In the genomic region with DNA sequence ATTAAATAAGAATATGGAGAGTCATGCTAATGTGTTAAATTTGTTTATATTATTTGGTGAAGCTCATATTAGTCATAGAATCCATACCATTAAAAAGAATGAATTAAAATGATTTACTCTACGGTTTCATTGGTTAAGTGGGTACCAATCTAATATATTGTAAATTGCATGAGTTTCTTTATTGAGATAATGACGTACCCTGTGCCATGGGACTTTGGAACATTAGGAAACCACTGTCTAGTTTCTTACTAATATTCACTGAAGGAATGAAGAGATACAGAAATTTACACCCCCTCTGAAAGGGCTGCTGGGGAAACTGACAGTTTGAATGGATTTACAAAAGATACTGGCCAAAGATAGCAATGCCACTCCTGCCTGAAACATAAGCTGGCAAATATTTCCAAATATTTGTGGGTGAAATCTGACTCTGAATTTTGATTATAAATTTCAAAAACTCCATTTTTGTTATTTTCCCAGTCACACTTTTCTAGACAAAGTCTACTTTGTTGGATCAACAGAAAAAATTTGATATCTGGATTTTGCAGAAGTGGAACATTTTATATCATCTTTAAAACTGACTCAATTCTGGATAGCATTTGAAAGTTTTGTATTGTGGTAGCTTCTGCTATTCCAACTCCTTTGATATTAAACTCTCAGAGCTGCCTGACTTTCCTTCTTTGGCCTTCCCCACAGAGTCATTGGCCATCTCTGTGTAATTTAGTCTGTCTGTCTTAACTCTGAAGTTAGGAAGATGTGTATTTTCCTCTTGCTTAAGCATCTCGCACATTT, we compare ENCODE assay signal across 12 cellular contexts. TPM values are rescaled to one million over a fixed set of nuclear protein-coding genes. Genes with fewer than 3 reads are reported as not detected.
DNase-seq lines count a peak whose midpoint lies in the region; ATAC-seq lines count a peak whose summit lies in the region.
"Had no signal": no experiment of that assay in that cellular context is flagged by ENCODE, and none has a peak within 500 bp of the region (broad histone marks: within the 10 kb centered on the region; RNA-seq: fewer than 3 reads in every experiment).

No MANE protein-coding gene starts in this region.

- H3K79me1 ChIP-seq in mesenchymal stem cell (replicated peaks; ENCODE audit: low read length, poor library complexity, severe bottlenecking): peaks cover 15% of the 10 kb centered on the region

- no peak overlapping the region for H3K4ac ChIP-seq in mesenchymal stem cell (ENCODE audit: low read depth in 1 of 2, low read length in 2 of 2)

- H4K91ac ChIP-seq in mesenchymal stem cell (ENCODE audit: low read length): no peak overlapping the region

- no peak overlapping the region for H2BK15ac ChIP-seq in mesenchymal stem cell (ENCODE audit: low read depth, poor library complexity, severe bottlenecking)

- 0% methylated on average over 1 of the region's 3 CpGs for WGBS in mesenchymal stem cell

- CTCF ChIA-PET in activated CD4-positive, alpha-beta T cell treated with anti-CD3 and anti-CD28 coated beads for 36 hours (lab: Charles Lee): interaction anchor here (1.4 to 1.8 kb wide), 5 partner anchors 9 to 20 kb away, joined by 4 to 6 read pairs (median 4); no protein-coding TSS in a partner anchor
- CTCF ChIA-PET in activated CD4-positive, alpha-beta T cell treated with anti-CD3 and anti-CD28 coated beads, Interleukin-2, amount 10 ng/mL, durations not matched to agents 7 days and 5 days (lab: Charles Lee): interaction anchor here (0.6 to 0.9 kb wide), 3 partner anchors 13 to 1650 kb away, joined by 3 read pairs; no protein-coding TSS in a partner anchor

- no peak overlapping the region for H2BK5ac ChIP-seq in mesenchymal stem cell (ENCODE audit: low read depth, low read length, poor library complexity, severe bottlenecking)

- H3K36me3 ChIP-seq in adipocyte (ENCODE audit: control insufficient read depth, insufficient read depth, low read length, severe bottlenecking): peaks cover 55% of the 10 kb centered on the region
- H3K36me3 ChIP-seq in mesenchymal stem cell (ENCODE audit: control insufficient read depth in 1 of 2, insufficient read depth in 2 of 2, low read depth in 1 of 2, low read length in 2 of 2): peaks cover 0 to 51% of the 10 kb centered on the region in 2 experiments
- H3K36me3 ChIP-seq: HAP-1 had no signal

- H3K4me3 Mint-ChIP-seq in activated CD4-positive, alpha-beta T cell treated with anti-CD3 and anti-CD28 coated beads for 36 hours: no peak overlapping the region
- no peak overlapping the region for H3K4me3 Mint-ChIP-seq in activated CD4-positive, alpha-beta T cell treated with anti-CD3 and anti-CD28 coated beads, Interleukin-2, amount 10 ng/mL, durations not matched to agents 7 days and 5 days
- H3K4me3 Mint-ChIP-seq in stimulated activated naive CD8-positive, alpha-beta T cell treated with anti-CD3 and anti-CD28 coated beads, Interleukin-15, Interleukin-2, amounts not matched to agents 100 ng/mL and 50 ng/mL, for 24 hours: no peak overlapping the region

- H3K4me1 ChIP-seq in adipocyte (ENCODE audit: control insufficient read depth, insufficient read depth, low read length) (peaks cover 66% of the 10 kb centered on the region), mesenchymal stem cell (ENCODE audit: control insufficient read depth, insufficient read depth, low read depth, low read length) (peaks cover 2% of the 10 kb centered on the region)
- H3K4me1 ChIP-seq: HAP-1 had no signal

- no peak overlapping the region for H4K8ac ChIP-seq in mesenchymal stem cell (ENCODE audit: low read length)

- peaks cover 2% of the 10 kb centered on the region for H3K9me3 Mint-ChIP-seq in activated CD4-positive, alpha-beta T cell treated with anti-CD3 and anti-CD28 coated beads for 36 hours (ENCODE audit: low read depth)
- H3K9me3 Mint-ChIP-seq in activated CD4-positive, alpha-beta T cell treated with anti-CD3 and anti-CD28 coated beads, Interleukin-2, amount 10 ng/mL, durations not matched to agents 7 days and 5 days: peaks cover 5% of the 10 kb centered on the region
- H3K9me3 Mint-ChIP-seq in stimulated activated naive CD8-positive, alpha-beta T cell treated with anti-CD3 and anti-CD28 coated beads, Interleukin-15, Interleukin-2, amounts not matched to agents 100 ng/mL and 50 ng/mL, for 24 hours: no peaks in the 10 kb centered on the region

- H2AK5ac ChIP-seq in mesenchymal stem cell (ENCODE audit: low read length, severe bottlenecking): no peak overlapping the region

- H2BK120ac ChIP-seq in mesenchymal stem cell (ENCODE audit: low read depth, low read length): no peak overlapping the region

- H3K4me2 ChIP-seq in mesenchymal stem cell (ENCODE audit: low read length, poor library complexity, severe bottlenecking): peak overlapping the region; percentile 41

- DNase-seq in activated CD4-positive, alpha-beta T cell treated with anti-CD3 and anti-CD28 coated beads for 36 hours: no peak
- DNase-seq in activated CD4-positive, alpha-beta T cell treated with anti-CD3 and anti-CD28 coated beads, Interleukin-2, amount 10 ng/mL, durations not matched to agents 7 days and 5 days: no peak
- DNase-seq in adipocyte (ENCODE audit: low read depth) (peak; percentile 59), mesenchymal stem cell (no peak), NCI-H1436 (lab: John Stamatoyannopoulos, UW) (no peak)
- DNase-seq: DMS53, NCI-H1930 had no signal

- intact Hi-C loops in activated CD4-positive, alpha-beta T cell treated with anti-CD3 and anti-CD28 coated beads for 36 hours (cut with DNase I, micrococcal nuclease): no loop called here

- H3K9me3 ChIP-seq in adipocyte (ENCODE audit: control insufficient read depth, low read length) (no peaks in the 10 kb centered on the region), mesenchymal stem cell (ENCODE audit: control insufficient read depth, low read length) (no peaks in the 10 kb centered on the region)
- H3K9me3 ChIP-seq: HAP-1 had no signal

- H3K4me1 Mint-ChIP-seq in activated CD4-positive, alpha-beta T cell treated with anti-CD3 and anti-CD28 coated beads for 36 hours: peaks cover 73% of the 10 kb centered on the region
- H3K4me1 Mint-ChIP-seq in activated CD4-positive, alpha-beta T cell treated with anti-CD3 and anti-CD28 coated beads, Interleukin-2, amount 10 ng/mL, durations not matched to agents 7 days and 5 days: peaks cover 48% of the 10 kb centered on the region
- peaks cover 85% of the 10 kb centered on the region for H3K4me1 Mint-ChIP-seq in stimulated activated naive CD8-positive, alpha-beta T cell treated with anti-CD3 and anti-CD28 coated beads, Interleukin-15, Interleukin-2, amounts not matched to agents 100 ng/mL and 50 ng/mL, for 24 hours (ENCODE audit: low read depth)

- no peak overlapping the region for H2AFZ ChIP-seq in mesenchymal stem cell (ENCODE audit: low read depth, low read length)

- ATAC-seq in activated CD4-positive, alpha-beta T cell treated with anti-CD3 and anti-CD28 coated beads for 36 hours: no peak
- ATAC-seq in HG03342 (IDR thresholded peaks at IDR 0.05; ENCODE audit: unreplicated experiment): no peak
- no peak for ATAC-seq in HG03442 (IDR thresholded peaks at IDR 0.05; ENCODE audit: unreplicated experiment)

- peak overlapping the region; percentile 30 for H3K27ac Mint-ChIP-seq in activated CD4-positive, alpha-beta T cell treated with anti-CD3 and anti-CD28 coated beads for 36 hours
- H3K27ac Mint-ChIP-seq in activated CD4-positive, alpha-beta T cell treated with anti-CD3 and anti-CD28 coated beads, Interleukin-2, amount 10 ng/mL, durations not matched to agents 7 days and 5 days: no peak overlapping the region
- H3K27ac Mint-ChIP-seq in stimulated activated naive CD8-positive, alpha-beta T cell treated with anti-CD3 and anti-CD28 coated beads, Interleukin-15, Interleukin-2, amounts not matched to agents 100 ng/mL and 50 ng/mL, for 24 hours: peak overlapping the region; percentile 38

- H3K9ac ChIP-seq in adipocyte (ENCODE audit: low read length): peak overlapping the region; percentile 87
- peak overlapping the region; percentile 85 for H3K9ac ChIP-seq in mesenchymal stem cell (ENCODE audit: low read length)

- H3K4me3 ChIP-seq in adipocyte (ENCODE audit: low read length) (peak overlapping the region; percentile 66), mesenchymal stem cell (ENCODE audit: insufficient read depth in 1 of 2, low read depth in 1 of 2, low read length in 2 of 2) (no peak overlapping the region)
- H3K4me3 ChIP-seq: HAP-1 had no signal

- H3K27me3 Mint-ChIP-seq in activated CD4-positive, alpha-beta T cell treated with anti-CD3 and anti-CD28 coated beads for 36 hours: no peaks in the 10 kb centered on the region
- no peaks in the 10 kb centered on the region for H3K27me3 Mint-ChIP-seq in activated CD4-positive, alpha-beta T cell treated with anti-CD3 and anti-CD28 coated beads, Interleukin-2, amount 10 ng/mL, durations not matched to agents 7 days and 5 days
- no peaks in the 10 kb centered on the region for H3K27me3 Mint-ChIP-seq in stimulated activated naive CD8-positive, alpha-beta T cell treated with anti-CD3 and anti-CD28 coated beads, Interleukin-15, Interleukin-2, amounts not matched to agents 100 ng/mL and 50 ng/mL, for 24 hours

- no peak overlapping the region for H3K18ac ChIP-seq in mesenchymal stem cell (ENCODE audit: low read depth in 1 of 2, low read length in 2 of 2)

- no peaks in the 10 kb centered on the region for H3K27me3 ChIP-seq in adipocyte (replicated peaks; ENCODE audit: control insufficient read depth, insufficient read depth, low read length)
- no peaks in the 10 kb centered on the region for H3K27me3 ChIP-seq in mesenchymal stem cell (ENCODE audit: control insufficient read depth in 1 of 2, insufficient read depth in 1 of 2, low read length in 2 of 2)

- H2BK12ac ChIP-seq in mesenchymal stem cell (ENCODE audit: low read length in 2 of 2): no peak overlapping the region

- H3K27ac ChIP-seq in mesenchymal stem cell (ENCODE audit: low read length, poor library complexity, severe bottlenecking): no peak overlapping the region
- H3K27ac ChIP-seq: 22Rv1 had no signal

- H3K23ac ChIP-seq in mesenchymal stem cell (ENCODE audit: low read length in 2 of 2): no peak overlapping the region

- H3K36me3 Mint-ChIP-seq in activated CD4-positive, alpha-beta T cell treated with anti-CD3 and anti-CD28 coated beads for 36 hours (ENCODE audit: low read depth): peaks cover 70% of the 10 kb centered on the region
- peaks cover 75% of the 10 kb centered on the region for H3K36me3 Mint-ChIP-seq in activated CD4-positive, alpha-beta T cell treated with anti-CD3 and anti-CD28 coated beads, Interleukin-2, amount 10 ng/mL, durations not matched to agents 7 days and 5 days (ENCODE audit: low read depth)
- peaks cover 79% of the 10 kb centered on the region for H3K36me3 Mint-ChIP-seq in stimulated activated naive CD8-positive, alpha-beta T cell treated with anti-CD3 and anti-CD28 coated beads, Interleukin-15, Interleukin-2, amounts not matched to agents 100 ng/mL and 50 ng/mL, for 24 hours (ENCODE audit: low read depth)

- no peak overlapping the region for H3K14ac ChIP-seq in mesenchymal stem cell (ENCODE audit: low read length in 2 of 2)

- POLR2A ChIA-PET in activated CD4-positive, alpha-beta T cell treated with anti-CD3 and anti-CD28 coated beads for 36 hours (lab: Charles Lee): no interaction called here
- POLR2A ChIA-PET in activated CD4-positive, alpha-beta T cell treated with anti-CD3 and anti-CD28 coated beads, Interleukin-2, amount 10 ng/mL, durations not matched to agents 7 days and 5 days (lab: Charles Lee): no interaction called here

RNA-seq across cellular contexts. Expression of gene MDFIC, which starts 22.3 kb away (rescaled TPM):
- 100 to 1,000 TPM in 1 of 2 experiments, 10 to 100 TPM in 1; 68.4 to 113 TPM for total RNA-seq in activated CD4-positive, alpha-beta T cell treated with anti-CD3 and anti-CD28 coated beads for 36 hours
- total RNA-seq in activated CD4-positive, alpha-beta T cell treated with anti-CD3 and anti-CD28 coated beads, Interleukin-2, amount 10 ng/mL, durations not matched to agents 7 days and 5 days: 10 to 100 TPM; 75.4 to 91.2 TPM
- polyA plus RNA-seq in mesenchymal stem cell (2013, experiment 1 of 2): 19.8 TPM
- polyA plus RNA-seq in mesenchymal stem cell (2013, experiment 2 of 2): 22.1 TPM
